10 cellular contexts compared by ENCODE assay signal in the genomic region with DNA sequence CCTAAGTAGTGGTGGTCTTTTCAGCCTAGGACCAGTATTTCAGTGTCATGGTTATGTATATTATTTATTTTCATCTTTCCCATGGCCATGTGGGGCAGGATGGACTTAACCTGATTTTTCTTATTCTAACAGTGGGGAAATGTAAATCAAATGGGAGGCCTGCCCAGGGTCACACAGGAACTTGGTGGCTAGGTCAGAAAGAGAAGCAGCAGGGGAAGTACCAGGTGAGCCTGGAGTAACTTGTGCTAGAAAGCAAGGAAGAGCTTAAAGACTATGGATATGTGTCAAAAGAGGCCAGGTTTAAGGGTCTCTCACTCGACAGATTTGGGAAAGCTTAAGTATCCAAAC. TPM values are rescaled to one million over a fixed set of nuclear protein-coding genes. Genes with fewer than 3 reads are reported as not detected.
A peak's percentile ranks its signal among the peaks of the same experiment; 100 is the strongest.
DNase-seq lines count a peak whose midpoint lies in the region; ATAC-seq and TF ChIP-seq lines count a peak whose summit lies in the region.
"Had no signal": no experiment of that assay in that cellular context is flagged by ENCODE, and none has a peak within 500 bp of the region (broad histone marks: within the 10 kb centered on the region; RNA-seq: fewer than 3 reads in every experiment).

No MANE protein-coding gene starts in this region.

- peaks cover 14% of the 10 kb centered on the region for H3K4me1 ChIP-seq in body of pancreas

- peaks cover 58% of the 10 kb centered on the region for H3K9me3 Mint-ChIP-seq in activated T-helper 2 cell treated with anti-CD3 and anti-CD28 coated beads, Interferon-gamma antibody, Interleukin-2, Interleukin-4, amounts not matched to agents 10 μg/mL and 5 μg/mL and 100 μg/mL, durations not matched to agents 14 hours and 24 hours and 36 hours

- intact Hi-C loops in activated T-helper 2 cell treated with anti-CD3 and anti-CD28 coated beads, Interferon-gamma antibody, Interleukin-2, Interleukin-4, amounts not matched to agents 10 μg/mL and 5 μg/mL and 100 μg/mL, durations not matched to agents 14 hours and 24 hours and 36 hours (cut with micrococcal nuclease), result loop anchor here (1.0 to 5.0 kb wide), 4 partner anchors 57 to 132 kb away; a partner anchor contains a TSS
- intact Hi-C loops in posterior cingulate gyrus (cut with DNase I) (no loop called here), body of pancreas (cut with DNase I) (no loop called here)

- H3K27me3 ChIP-seq in body of pancreas, result no peaks in the 10 kb centered on the region

- H3K27me3 Mint-ChIP-seq in activated T-helper 2 cell treated with anti-CD3 and anti-CD28 coated beads, Interferon-gamma antibody, Interleukin-2, Interleukin-4, amounts not matched to agents 10 μg/mL and 5 μg/mL and 100 μg/mL, durations not matched to agents 14 hours and 24 hours and 36 hours (ENCODE audit: low read depth), result no peaks in the 10 kb centered on the region

- peak overlapping the region; percentile 82 for H3K4me3 Mint-ChIP-seq in activated T-helper 2 cell treated with anti-CD3 and anti-CD28 coated beads, Interferon-gamma antibody, Interleukin-2, Interleukin-4, amounts not matched to agents 10 μg/mL and 5 μg/mL and 100 μg/mL, durations not matched to agents 14 hours and 24 hours and 36 hours (ENCODE audit: low read depth)

- 84 to 96% methylated on average over 1 of the region's 1 CpG for WGBS in body of pancreas, 2 donors

- TF ChIP-seq POLR2A in body of pancreas (IDR thresholded peaks at IDR 0.05), result no peak

- TF ChIP-seq CTCF in AG10803 (conservative IDR thresholded peaks at IDR 0.05; ENCODE audit: low read length) (no peak), body of pancreas (IDR thresholded peaks at IDR 0.05) (no peak)

- peaks cover 62% of the 10 kb centered on the region for H3K36me3 Mint-ChIP-seq in activated T-helper 2 cell treated with anti-CD3 and anti-CD28 coated beads, Interferon-gamma antibody, Interleukin-2, Interleukin-4, amounts not matched to agents 10 μg/mL and 5 μg/mL and 100 μg/mL, durations not matched to agents 14 hours and 24 hours and 36 hours (ENCODE audit: low read depth)

- H3K27ac Mint-ChIP-seq in activated T-helper 2 cell treated with anti-CD3 and anti-CD28 coated beads, Interferon-gamma antibody, Interleukin-2, Interleukin-4, amounts not matched to agents 10 μg/mL and 5 μg/mL and 100 μg/mL, durations not matched to agents 14 hours and 24 hours and 36 hours, result peak overlapping the region; percentile 86

- DNase-seq in AG10803 (ENCODE audit: low read depth) (no peak), iPS-NIHi7 (ENCODE audit: extremely low spot score) (peak; percentile 10), LoVo (ENCODE audit: low spot score) (no peak), posterior cingulate gyrus (no peak), body of pancreas (no peak)
- no peak for DNase-seq in activated T-helper 2 cell treated with anti-CD3 and anti-CD28 coated beads, Interferon-gamma antibody, Interleukin-2, Interleukin-4, amounts not matched to agents 10 μg/mL and 5 μg/mL and 100 μg/mL, durations not matched to agents 14 hours and 24 hours and 36 hours (ENCODE audit: low spot score)
- DNase-seq: GF-D8 had no signal

- H3K27ac ChIP-seq in body of pancreas, result peak overlapping the region in 1 of 4 donors; percentile 71
- H3K27ac ChIP-seq: neutrophil had no signal

- H3K4me3 ChIP-seq in AG10803 (ENCODE audit: low read length) (peak overlapping the region; percentile 77), body of pancreas (no peak overlapping the region)

- peaks cover 31% of the 10 kb centered on the region for H3K4me1 Mint-ChIP-seq in activated T-helper 2 cell treated with anti-CD3 and anti-CD28 coated beads, Interferon-gamma antibody, Interleukin-2, Interleukin-4, amounts not matched to agents 10 μg/mL and 5 μg/mL and 100 μg/mL, durations not matched to agents 14 hours and 24 hours and 36 hours (ENCODE audit: low read depth)

- H3K9me3 ChIP-seq in body of pancreas, result peaks cover 0 to 3% (median 0%) of the 10 kb centered on the region in 3 donors

- H3K36me3 ChIP-seq in body of pancreas (replicated peaks in 1 of 2; ENCODE audit: insufficient read depth in 1 of 2, low read depth in 2 of 2), result no peaks in the 10 kb centered on the region
- H3K36me3 ChIP-seq: neutrophil had no signal

- ATAC-seq in GM21825 (IDR thresholded peaks at IDR 0.05; ENCODE audit: unreplicated experiment), result peak; percentile 16
- ATAC-seq in GM21423 (IDR thresholded peaks at IDR 0.05; ENCODE audit: unreplicated experiment), result no peak
- no peak for ATAC-seq in body of pancreas

RNA-seq across cellular contexts. Expression of a gene that starts 0.9 kb away (rescaled TPM):
- 4.7 and 5.4 TPM in 2 replicates for total RNA-seq in activated T-helper 2 cell treated with anti-CD3 and anti-CD28 coated beads, Interferon-gamma antibody, Interleukin-2, Interleukin-4, amounts not matched to agents 10 μg/mL and 5 μg/mL and 100 μg/mL, durations not matched to agents 14 hours and 24 hours and 36 hours
- total RNA-seq in body of pancreas, result 1 to 10 TPM in 1 of 2 donors, under 1 TPM in 1; 0.66 to 1.8 TPM

RNA-seq across cellular contexts. Expression of a gene that starts 25.9 kb away (rescaled TPM):
- 3.3 and 4.0 TPM in 2 replicates for total RNA-seq in activated T-helper 2 cell treated with anti-CD3 and anti-CD28 coated beads, Interferon-gamma antibody, Interleukin-2, Interleukin-4, amounts not matched to agents 10 μg/mL and 5 μg/mL and 100 μg/mL, durations not matched to agents 14 hours and 24 hours and 36 hours
- total RNA-seq in body of pancreas, result 1 to 10 TPM in 1 of 2 donors, under 1 TPM in 1; 0.66 to 1.3 TPM

RNA-seq across cellular contexts. Expression of a gene that starts 57.4 kb away (rescaled TPM):
- total RNA-seq in activated T-helper 2 cell treated with anti-CD3 and anti-CD28 coated beads, Interferon-gamma antibody, Interleukin-2, Interleukin-4, amounts not matched to agents 10 μg/mL and 5 μg/mL and 100 μg/mL, durations not matched to agents 14 hours and 24 hours and 36 hours, result 11.9 and 13.6 TPM in 2 replicates
- total RNA-seq in body of pancreas, result 10 to 100 TPM in 1 of 2 donors, 1 to 10 TPM in 1; 5.2 to 12.9 TPM
